Comparison of ENCODE assay signal across 38 cellular contexts in the genomic region with DNA sequence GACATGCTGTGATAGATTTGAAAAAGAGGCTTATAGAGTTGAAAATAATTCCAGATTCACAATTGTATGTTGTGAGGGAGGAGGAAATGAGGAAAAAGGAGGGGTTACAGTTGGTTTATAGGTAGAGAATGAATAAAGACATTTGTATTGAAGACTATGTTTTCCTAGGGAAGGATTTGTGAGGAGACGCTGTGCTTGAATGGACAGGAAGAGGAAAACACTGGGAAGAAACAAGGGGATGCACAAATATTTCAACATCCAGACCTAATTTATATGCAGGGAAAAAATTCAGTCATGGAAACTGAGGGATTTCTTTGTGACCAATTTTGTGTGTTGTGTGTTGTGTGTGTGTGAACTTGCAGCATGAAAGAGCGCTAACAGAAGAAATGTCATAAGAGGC.
"Had no signal": no experiment of that assay in that cellular context is flagged by ENCODE, and none has a peak within 500 bp of the region (broad histone marks: within the 10 kb centered on the region; RNA-seq: fewer than 3 reads in every experiment).

No MANE protein-coding gene starts in this region.

- H3K27ac ChIP-seq: adrenal gland, ascending aorta, body of pancreas, brain microvascular endothelial cell, breast epithelium, cardiac muscle cell had no signal

- H3K27me3 Mint-ChIP-seq: activated naive CD4-positive, alpha-beta T cell treated with anti-CD3 and anti-CD28 coated beads, Interleukin-2, amount 10 ng/mL, durations not matched to agents 7 days and 5 days; activated naive CD4-positive, alpha-beta T cell treated with anti-CD3 and anti-CD28 coated beads, Interleukin-2, amount 50 U/mL, for 24 hours; activated naive CD8-positive, alpha-beta T cell; activated naive CD8-positive, alpha-beta T cell treated with anti-CD3 and anti-CD28 coated beads for 36 hours; activated naive CD8-positive, alpha-beta T cell treated with anti-CD3 and anti-CD28 coated beads, Interleukin-2, amount 10 ng/mL, durations not matched to agents 7 days and 5 days; activated naive CD8-positive, alpha-beta T cell treated with anti-CD3 and anti-CD28 coated beads, Interleukin-2, amount 50 U/mL, for 24 hours; activated T-cell treated with anti-CD3 and anti-CD28 coated beads, Interleukin-2, amount 50 U/mL, for 24 hours; activated T-helper 17 cell treated with anti-CD3 and anti-CD28 coated beads, Interleukin-2, amount 50 U/mL, for 72 hours; brain; central memory CD8-positive, alpha-beta T cell had no signal

- H3K4me1 Mint-ChIP-seq: brain had no signal

- H3K4me1 ChIP-seq: adrenal gland, ascending aorta, body of pancreas, breast epithelium had no signal

- H3K27ac Mint-ChIP-seq: activated naive CD4-positive, alpha-beta T cell treated with anti-CD3 and anti-CD28 coated beads, Interleukin-2, amount 10 ng/mL, durations not matched to agents 7 days and 5 days; activated naive CD4-positive, alpha-beta T cell treated with anti-CD3 and anti-CD28 coated beads, Interleukin-2, amount 50 U/mL, for 24 hours; activated naive CD4-positive, alpha-beta T cell treated with anti-CD3 and anti-CD28 coated beads, Interleukin-2, amount 50 U/mL, for 72 hours; activated naive CD8-positive, alpha-beta T cell; activated naive CD8-positive, alpha-beta T cell treated with anti-CD3 and anti-CD28 coated beads for 36 hours; activated naive CD8-positive, alpha-beta T cell treated with anti-CD3 and anti-CD28 coated beads, Interleukin-2, amount 10 ng/mL, durations not matched to agents 7 days and 5 days; activated naive CD8-positive, alpha-beta T cell treated with anti-CD3 and anti-CD28 coated beads, Interleukin-2, amount 50 U/mL, for 24 hours; activated T-cell treated with anti-CD3 and anti-CD28 coated beads, Interleukin-2, amount 50 U/mL, for 24 hours; activated T-cell treated with anti-CD3 and anti-CD28 coated beads, Interleukin-2, amount 50 U/mL, for 72 hours; activated T-helper 1 cell treated with anti-CD3 and anti-CD28 coated beads, Interleukin-12 subunit alpha, Interleukin-12 subunit beta, Interleukin-2, Interleukin-4 antibody, amounts not matched to agents 30 ng/mL and 10 ng/mL and 1 ng/mL, durations not matched to agents 14 hours and 24 hours and 36 hours; activated T-helper 17 cell treated with anti-CD3 and anti-CD28 coated beads, Interleukin-2, amount 50 U/mL, for 72 hours; activated T-helper 2 cell treated with anti-CD3 and anti-CD28 coated beads, Interferon-gamma antibody, Interleukin-2, Interleukin-4, amounts not matched to agents 10 μg/mL and 5 μg/mL and 100 μg/mL, durations not matched to agents 14 hours and 24 hours and 36 hours; brain had no signal

- ATAC-seq: activated naive CD4-positive, alpha-beta T cell treated with anti-CD3 and anti-CD28 coated beads, Interleukin-2, amount 50 U/mL, for 72 hours; activated naive CD8-positive, alpha-beta T cell treated with anti-CD3 and anti-CD28 coated beads, Interleukin-2, amount 50 U/mL, for 24 hours; activated T-cell treated with anti-CD3 and anti-CD28 coated beads, Interleukin-2, amount 50 U/mL, for 4 hours; activated T-cell treated with anti-CD3 and anti-CD28 coated beads, Interleukin-2, amount 50 U/mL, for 72 hours; activated T-helper 17 cell treated with anti-CD3 and anti-CD28 coated beads, Interleukin-2, amount 50 U/mL, for 72 hours; body of pancreas had no signal

- H3K9me3 ChIP-seq: adrenal gland, ascending aorta, body of pancreas, breast epithelium had no signal

- H3K4me3 Mint-ChIP-seq: activated naive CD4-positive, alpha-beta T cell treated with anti-CD3 and anti-CD28 coated beads, Interleukin-2, amount 10 ng/mL, durations not matched to agents 7 days and 5 days; activated naive CD4-positive, alpha-beta T cell treated with anti-CD3 and anti-CD28 coated beads, Interleukin-2, amount 50 U/mL, for 24 hours; activated naive CD8-positive, alpha-beta T cell; activated naive CD8-positive, alpha-beta T cell treated with anti-CD3 and anti-CD28 coated beads for 36 hours; activated naive CD8-positive, alpha-beta T cell treated with anti-CD3 and anti-CD28 coated beads, Interleukin-2, amount 10 ng/mL, durations not matched to agents 7 days and 5 days; activated naive CD8-positive, alpha-beta T cell treated with anti-CD3 and anti-CD28 coated beads, Interleukin-2, amount 50 U/mL, for 24 hours; activated T-cell treated with anti-CD3 and anti-CD28 coated beads, Interleukin-2, amount 50 U/mL, for 24 hours; activated T-cell treated with anti-CD3 and anti-CD28 coated beads, Interleukin-2, amount 50 U/mL, for 4 hours; activated T-cell treated with anti-CD3 and anti-CD28 coated beads, Interleukin-2, amount 50 U/mL, for 72 hours; activated T-helper 1 cell treated with anti-CD3 and anti-CD28 coated beads, Interleukin-12 subunit alpha, Interleukin-12 subunit beta, Interleukin-2, Interleukin-4 antibody, amounts not matched to agents 30 ng/mL and 10 ng/mL and 1 ng/mL, durations not matched to agents 14 hours and 24 hours and 36 hours; activated T-helper 17 cell treated with anti-CD3 and anti-CD28 coated beads, Interleukin-2, amount 50 U/mL, for 72 hours; brain; central memory CD8-positive, alpha-beta T cell had no signal

- FAIRE-seq: astrocyte, bronchial epithelial cell had no signal

- H3K4me3 ChIP-seq: adrenal gland, ascending aorta, body of pancreas, breast epithelium, cardiac muscle cell had no signal

- H3K27me3 ChIP-seq: adrenal gland, ascending aorta, body of pancreas, brain microvascular endothelial cell, breast epithelium, cardiac muscle cell had no signal

- DNase-seq: activated effector memory CD4-positive, alpha-beta T cell treated with anti-CD3 and anti-CD28 coated beads, Interleukin-2, amount 50 U/mL, for 16 hours; activated effector memory CD4-positive, alpha-beta T cell treated with Interleukin-2 at 50 U/mL for 16 hours; activated gamma-delta T cell; activated gamma-delta T cell treated with Interleukin-2 at 50 U/mL for 16 hours; activated naive CD4-positive, alpha-beta T cell; activated naive CD4-positive, alpha-beta T cell treated with anti-CD3 and anti-CD28 coated beads, Interleukin-2, amount 10 ng/mL, durations not matched to agents 7 days and 5 days; activated naive CD4-positive, alpha-beta T cell treated with Interleukin-2 at 50 U/mL for 16 hours; activated naive CD8-positive, alpha-beta T cell treated with anti-CD3 and anti-CD28 coated beads for 36 hours; activated naive CD8-positive, alpha-beta T cell treated with anti-CD3 and anti-CD28 coated beads, Interleukin-2, amount 10 ng/mL, durations not matched to agents 7 days and 5 days; activated naive CD8-positive, alpha-beta T cell treated with anti-CD3 and anti-CD28 coated beads, Interleukin-2, amount 50 U/mL, for 24 hours; activated T-cell treated with anti-CD3 and anti-CD28 coated beads, Interleukin-2, amount 50 U/mL, for 1 hour; activated T-cell treated with anti-CD3 and anti-CD28 coated beads, Interleukin-2, amount 50 U/mL, for 24 hours; activated T-cell treated with anti-CD3 and anti-CD28 coated beads, Interleukin-2, amount 50 U/mL, for 4 hours; activated T-cell treated with anti-CD3 and anti-CD28 coated beads, Interleukin-2, amount 50 U/mL, for 48 hours; activated T-cell treated with anti-CD3 and anti-CD28 coated beads, Interleukin-2, amount 50 U/mL, for 72 hours; adrenal gland; amniotic stem cell; amygdala; anterior cingulate cortex; aorta; body of pancreas; brain microvascular endothelial cell; caudate nucleus; central memory CD4-positive, alpha-beta T cell; cerebellar nuclear complex had no signal

- H3K9me3 Mint-ChIP-seq: activated naive CD4-positive, alpha-beta T cell treated with anti-CD3 and anti-CD28 coated beads, Interleukin-2, amount 50 U/mL, for 24 hours; activated naive CD8-positive, alpha-beta T cell treated with anti-CD3 and anti-CD28 coated beads, Interleukin-2, amount 50 U/mL, for 24 hours; activated T-cell treated with anti-CD3 and anti-CD28 coated beads, Interleukin-2, amount 50 U/mL, for 24 hours; activated T-cell treated with anti-CD3 and anti-CD28 coated beads, Interleukin-2, amount 50 U/mL, for 4 hours; activated T-helper 2 cell treated with anti-CD3 and anti-CD28 coated beads, Interferon-gamma antibody, Interleukin-2, Interleukin-4, amounts not matched to agents 10 μg/mL and 5 μg/mL and 100 μg/mL, durations not matched to agents 14 hours and 24 hours and 36 hours had no signal

- H3K36me3 ChIP-seq: adrenal gland, ascending aorta, brain microvascular endothelial cell, breast epithelium, cardiac muscle cell had no signal
